In genomic region chr5:107577551-107577950, GRCh38 we compare ENCODE assay signal across 29 cellular contexts.
DNase-seq lines count a peak whose midpoint lies in the region; FAIRE-seq and TF ChIP-seq lines count a peak whose summit lies in the region.
"Had no signal": no experiment of that assay in that cellular context is flagged by ENCODE, and none has a peak within 500 bp of the region (broad histone marks: within the 10 kb centered on the region; RNA-seq: fewer than 3 reads in every experiment).

No MANE protein-coding gene starts in this region.

- H3F3A ChIP-seq in MM.1S (ENCODE audit: insufficient read depth, low read length), result no peaks in the 10 kb centered on the region

- H3K23ac ChIP-seq in H1 (ENCODE audit: insufficient read length) (no peak overlapping the region), trophoblast cell (ENCODE audit: low read length) (no peak overlapping the region)

- H3K4me2 ChIP-seq in H1 (ENCODE audit: insufficient read depth in 1 of 2, low read depth in 2 of 2, low read length in 2 of 2), result 0 out of 4 replicates have a peak overlapping the region, but pooled peaks of 1 of the 2 experiments have one; percentile 22
- peak overlapping the region; percentile 4 for H3K4me2 ChIP-seq in trophoblast cell (ENCODE audit: low read length)
- no peak overlapping the region for H3K4me2 ChIP-seq in MM.1S (ENCODE audit: low read depth, low read length)
- H3K4me2 ChIP-seq in hepatocyte, result no peak overlapping the region
- H3K4me2 ChIP-seq: BLaER1 had no signal

- no peaks in the 10 kb centered on the region for H4K20me1 ChIP-seq in H1 (replicated peaks in 1 of 2; ENCODE audit: control insufficient read depth in 1 of 2, insufficient read depth in 2 of 2, low read length in 2 of 2)
- no peaks in the 10 kb centered on the region for H4K20me1 ChIP-seq in MM.1S (ENCODE audit: insufficient read depth, low read length)
- H4K20me1 ChIP-seq in hepatocyte (ENCODE audit: insufficient read depth, poor library complexity, severe bottlenecking), result no peaks in the 10 kb centered on the region
- H4K20me1 ChIP-seq: BLaER1 had no signal

- TF ChIP-seq POLR2A in GM12892 (IDR thresholded peaks at IDR 0.05; ENCODE audit: low read depth, low read length) (no peak), H1 (IDR thresholded peaks at IDR 0.05; ENCODE audit: control extremely low read depth in 1 of 2, low read depth in 2 of 2, low read length in 2 of 2) (no peak)

- no peaks in the 10 kb centered on the region for H3K27me3 ChIP-seq in H1 (replicated peaks in 1 of 4; ENCODE audit: control insufficient read depth in 3 of 4, extremely low read depth in 1 of 4, insufficient read depth in 3 of 4, low read length in 3 of 4)
- no peaks in the 10 kb centered on the region for H3K27me3 ChIP-seq in trophoblast cell (ENCODE audit: insufficient read depth, low read length)
- H3K27me3 ChIP-seq in MM.1S (replicated peaks; ENCODE audit: insufficient read depth, low read length), result no peaks in the 10 kb centered on the region
- H3K27me3 ChIP-seq in hepatocyte, result no peaks in the 10 kb centered on the region
- H3K27me3 ChIP-seq: BLaER1, testis, uterus had no signal

- no peak for TF ChIP-seq EP300 in H1 (IDR thresholded peaks at IDR 0.05; ENCODE audit: borderline replicate concordance in 1 of 2, low read depth in 2 of 2, low read length in 2 of 2)

- H2BK5ac ChIP-seq in H1 (ENCODE audit: low read depth, low read length) (no peak overlapping the region), trophoblast cell (ENCODE audit: low read depth, low read length, poor library complexity) (no peak overlapping the region)

- H3K4me1 ChIP-seq in H1 (replicated peaks in 1 of 4; ENCODE audit: control insufficient read depth in 3 of 4, insufficient read depth in 4 of 4, low read length in 3 of 4) (peaks cover 0 to 26% (median 13%) of the 10 kb centered on the region in 4 experiments; a peak in 6 of 7 replicates), trophoblast cell (ENCODE audit: control insufficient read depth in 1 of 2, insufficient read depth in 2 of 2, low read length in 2 of 2) (peaks cover 3 to 13% of the 10 kb centered on the region in 2 experiments), MM.1S (ENCODE audit: low read length) (no peaks in the 10 kb centered on the region), hepatocyte (ENCODE audit: insufficient read depth) (peaks cover 2% of the 10 kb centered on the region)
- H3K4me1 ChIP-seq: parathyroid adenoma, testis, uterus had no signal

- no peaks in the 10 kb centered on the region for H3K23me2 ChIP-seq in H1 (ENCODE audit: low read depth, low read length)

- CTCF ChIA-PET in RWPE1 (lab: Yijun Ruan, JAX), result interaction anchor here (0.6 to 1.0 kb wide), 4 partner anchors 36 to 1143 kb away, joined by 3 to 6 read pairs (median 4); no protein-coding TSS in a partner anchor
- CTCF ChIA-PET in H1 (lab: Charles Lee; ENCODE audit: partially characterized antibody), result interaction anchor here (1.0 kb wide), 1 partner anchor 18 kb away, joined by 3 read pairs; no protein-coding TSS in a partner anchor

- no peaks in the 10 kb centered on the region; the same call in 1 of the 2 replicates for H3K79me1 ChIP-seq in H1 (ENCODE audit: low read depth, low read length)
- H3K79me1 ChIP-seq in trophoblast cell (ENCODE audit: low read length), result no peaks in the 10 kb centered on the region

- WGBS in H1 (ENCODE audit: extremely low coverage in 1 of 2, insufficient coverage in 1 of 2, insufficient read length in 1 of 2, insufficient replicate concordance in 2 of 2, low coverage in 1 of 2, low lambda C conversion rate in 2 of 2, missing lambda C conversion rate in 1 of 2), 2 experiments, result 80% methylated on average over 6 of the region's 6 CpGs; no CpG with 5 or more reads in 1 of the 2 experiments
- WGBS in trophoblast cell (ENCODE audit: extremely low coverage, insufficient coverage, insufficient read length), result no CpG with 5 or more reads among the region's 6 CpGs
- WGBS in hepatocyte (ENCODE audit: low lambda C conversion rate, missing lambda C conversion rate), result 68% methylated on average over 6 of the region's 6 CpGs

- H3K27ac ChIP-seq in RWPE1 (peak overlapping the region; percentile 63), H1 (ENCODE audit: low read depth, low read length) (no peak overlapping the region), trophoblast cell (ENCODE audit: low read depth, low read length) (no peak overlapping the region), MM.1S (ENCODE audit: low read length) (no peak overlapping the region), hepatocyte (no peak overlapping the region)
- H3K27ac ChIP-seq: BLaER1, HL-60, parathyroid adenoma, testis, uterus had no signal

- H3K4ac ChIP-seq in H1 (replicated peaks; ENCODE audit: insufficient read length, low read depth, low read length) (no peak overlapping the region), trophoblast cell (ENCODE audit: low read depth, low read length) (no peak overlapping the region)

- H2BK15ac ChIP-seq in H1 (ENCODE audit: low read length), result no peak overlapping the region

- H3K9me2 ChIP-seq in MM.1S (replicated peaks; ENCODE audit: insufficient read depth, low read length) (no peaks in the 10 kb centered on the region), hepatocyte (replicated peaks; ENCODE audit: insufficient read depth) (no peaks in the 10 kb centered on the region)

- no peak overlapping the region for H2BK20ac ChIP-seq in H1 (ENCODE audit: low read length)

- H3K56ac ChIP-seq in H1 (replicated peaks; ENCODE audit: insufficient read length, low read depth, low read length), result no peak overlapping the region

- FAIRE-seq in GM12892 (lab: Jason Lieb, UNC) (peak; percentile 40), H1 (lab: Jason Lieb, UNC) (no peak)
- FAIRE-seq: frontal cortex, G401.6, H54, HepG2 had no signal

- TF ChIP-seq RAD21 in H1 (IDR thresholded peaks at IDR 0.05 in 1 of 2, conservative IDR thresholded peaks at IDR 0.05 in 1 of 2; ENCODE audit: low read depth in 2 of 2, low read length in 2 of 2), result no peak

- TF ChIP-seq CTCF in RWPE1 (conservative IDR thresholded peaks at IDR 0.05; ENCODE audit: low read depth), result no peak
- no peak for TF ChIP-seq CTCF in H1 (IDR thresholded peaks at IDR 0.05; ENCODE audit: control extremely low read depth in 1 of 3, insufficient read depth in 1 of 3, low read depth in 1 of 3, low read length in 3 of 3)
- TF ChIP-seq CTCF in MM.1S (IDR thresholded peaks at IDR 0.05; ENCODE audit: low read length), result no peak
- TF ChIP-seq CTCF in hepatocyte (IDR thresholded peaks at IDR 0.05; ENCODE audit: poor library complexity), result no peak

- H4K91ac ChIP-seq in H1 (replicated peaks; ENCODE audit: insufficient read length, low read length), result no peak overlapping the region
- no peak overlapping the region for H4K91ac ChIP-seq in trophoblast cell (ENCODE audit: low read depth, low read length)

- H3K9me3 ChIP-seq in H1 (ENCODE audit: insufficient read depth in 2 of 2, low read depth in 1 of 2, low read length in 1 of 2) (no peaks in the 10 kb centered on the region), trophoblast cell (ENCODE audit: insufficient read depth, low read depth, low read length) (no peaks in the 10 kb centered on the region), MM.1S (replicated peaks; ENCODE audit: insufficient read depth, low read length) (no peaks in the 10 kb centered on the region), hepatocyte (ENCODE audit: low read depth) (no peaks in the 10 kb centered on the region)
- H3K9me3 ChIP-seq: BLaER1, testis, uterus had no signal

- H4K5ac ChIP-seq in H1 (ENCODE audit: insufficient read length, low read depth, low read length), result no peak overlapping the region

- no peak overlapping the region for H4K8ac ChIP-seq in H1 (ENCODE audit: extremely low read depth, insufficient read depth, low read length)
- no peak overlapping the region for H4K8ac ChIP-seq in trophoblast cell (ENCODE audit: low read depth, low read length)

- POLR2A ChIA-PET in RWPE1 (lab: Yijun Ruan, JAX; ENCODE audit: low non-redundant PET) (no interaction called here), H1 (lab: Charles Lee; ENCODE audit: partially characterized antibody) (no interaction called here)

- no peak overlapping the region for H4K12ac ChIP-seq in trophoblast cell (ENCODE audit: low read depth, low read length)

- H3K4me3 ChIP-seq in H1 (ENCODE audit: extremely low read depth in 1 of 4, insufficient read depth in 2 of 4, low read depth in 3 of 4, low read length in 4 of 4) (no peak overlapping the region), trophoblast cell (ENCODE audit: low read depth, low read length) (no peak overlapping the region), MM.1S (ENCODE audit: low read length) (no peak overlapping the region), hepatocyte (no peak overlapping the region)
- H3K4me3 ChIP-seq: BLaER1, skin epidermis, testis, uterus had no signal

- H2AK5ac ChIP-seq in H1 (ENCODE audit: low read depth, low read length), result no peak overlapping the region
- H2AK5ac ChIP-seq in trophoblast cell (ENCODE audit: low read length), result no peak overlapping the region

- DNase-seq in GM12892 (ENCODE audit: insufficient read length) (no peak), RWPE1 (ENCODE audit: low spot score) (no peak), H1 (ENCODE audit: low read depth in 1 of 2, low spot score in 2 of 2) (no peak), trophoblast cell (no peak), MM.1S (no peak), AML-193 (lab: John Stamatoyannopoulos, UW) (no peak), 8988T (no peak), hepatocyte (ENCODE audit: low spot score) (no peak)
- DNase-seq: ACHN; activated CD4-positive, alpha-beta memory T cell treated with anti-CD3 and anti-CD28 coated beads, Interleukin-2, amount 10 ng/mL, durations not matched to agents 7 days and 5 days; activated CD4-positive, alpha-beta T cell treated with anti-CD3 and anti-CD28 coated beads for 1 hour; activated CD8-positive, alpha-beta memory T cell treated with anti-CD3 and anti-CD28 coated beads, Interleukin-2, amount 50 U/mL, for 4 hours; activated naive CD4-positive, alpha-beta T cell treated with Interleukin-2 at 50 U/mL for 16 hours; DMS79; NCI-H2029 treated with DMSO at 0.1 percent for 48 hours; NCI-H524 treated with DMSO at 0.1 percent for 48 hours; SHP77 treated with DMSO at 0.1 percent for 48 hours; stimulated activated CD4-positive, alpha-beta T cell treated with anti-CD3 and anti-CD28 coated beads, Interleukin-1b, Interleukin-23, amount 100 ng/mL, for 48 hours; stimulated activated naive CD4-positive, alpha-beta T cell treated with Interleukin-2 at 50 U/mL for 16 hours; testis; uterus had no signal

- peaks cover 0 to 26% of the 10 kb centered on the region in 2 experiments; a peak in 3 of 4 replicates for H3K79me2 ChIP-seq in H1 (ENCODE audit: control insufficient read depth in 1 of 2, insufficient read depth in 2 of 2, low read length in 2 of 2)
- no peaks in the 10 kb centered on the region for H3K79me2 ChIP-seq in trophoblast cell (ENCODE audit: control insufficient read depth, insufficient read depth, low read length, poor library complexity)
- H3K79me2 ChIP-seq in MM.1S (ENCODE audit: low read length), result no peaks in the 10 kb centered on the region
- H3K79me2 ChIP-seq in hepatocyte, result peaks cover 80% of the 10 kb centered on the region
- H3K79me2 ChIP-seq: parathyroid adenoma had no signal

- H3K18ac ChIP-seq in H1 (ENCODE audit: extremely low read depth, low read length), result no peak overlapping the region
- no peak overlapping the region for H3K18ac ChIP-seq in trophoblast cell (ENCODE audit: low read length)

- H2BK120ac ChIP-seq in H1 (replicated peaks; ENCODE audit: low read depth, low read length) (no peak overlapping the region), trophoblast cell (ENCODE audit: insufficient read depth, low read length, poor library complexity) (no peak overlapping the region)

- H3K36me3 ChIP-seq in H1 (ENCODE audit: control insufficient read depth in 2 of 4, insufficient read depth in 4 of 4, low read length in 3 of 4) (no peaks in the 10 kb centered on the region), trophoblast cell (ENCODE audit: control insufficient read depth in 1 of 2, insufficient read depth in 2 of 2, low read length in 2 of 2) (no peaks in the 10 kb centered on the region), MM.1S (replicated peaks; ENCODE audit: insufficient read depth, low read length) (no peaks in the 10 kb centered on the region), hepatocyte (replicated peaks; ENCODE audit: insufficient read depth, low read depth) (no peaks in the 10 kb centered on the region)
- H3K36me3 ChIP-seq: BLaER1, uterus had no signal

- peak overlapping the region; percentile 6; the same call in 1 of the 2 replicates for H2BK12ac ChIP-seq in H1 (ENCODE audit: low read depth, low read length)
- H2BK12ac ChIP-seq in trophoblast cell (ENCODE audit: low read length), result no peak overlapping the region

- H3K9ac ChIP-seq in H1 (replicated peaks in 1 of 4; ENCODE audit: extremely low read depth in 1 of 4, low read depth in 3 of 4, low read length in 3 of 4) (no peak overlapping the region), trophoblast cell (ENCODE audit: low read length) (no peak overlapping the region), MM.1S (ENCODE audit: low read length) (no peak overlapping the region)
- H3K9ac ChIP-seq: BLaER1, parathyroid adenoma had no signal

- H3K14ac ChIP-seq in H1 (ENCODE audit: insufficient read length) (no peak overlapping the region), trophoblast cell (ENCODE audit: low read length) (no peak overlapping the region)

- H2AFZ ChIP-seq in H1 (ENCODE audit: low read length) (no peak overlapping the region), trophoblast cell (ENCODE audit: insufficient read depth, low read length, poor library complexity) (no peak overlapping the region), MM.1S (ENCODE audit: low read length) (no peak overlapping the region), hepatocyte (no peak overlapping the region)
- H2AFZ ChIP-seq: parathyroid adenoma had no signal
